Comparison of ENCODE assay signal across 1 cellular context in genomic region chr17:4721203-4722135, GRCh38.
TF ChIP-seq lines count a peak whose summit lies in the region.

No MANE protein-coding gene starts in this region.

TF ChIP-seq in K562, 482 proteins besides CTCF, POLR2A, EP300 and RAD21 (continued from another document and continues in another):
- TF ChIP-seq XRCC3 (IDR thresholded peaks at IDR 0.05) (no peak), HDAC6 (IDR thresholded peaks at IDR 0.05; ENCODE audit: low read depth, low read length) (no peak), ZFP30 (CRISPR knock-in tag; IDR thresholded peaks at IDR 0.05; ENCODE audit: borderline replicate concordance) (no peak), ATF4 (CRISPR knock-in tag; IDR thresholded peaks at IDR 0.05) (no peak), ZNF263 (CRISPR knock-in tag; IDR thresholded peaks at IDR 0.05; ENCODE audit: borderline replicate concordance) (no peak), TEAD1 (CRISPR knock-in tag; IDR thresholded peaks at IDR 0.05) (peak in 1 of 2 experiments; percentile 66; a peak in 1 of 4 replicates), RHOXF2B (CRISPR knock-in tag; conservative IDR thresholded peaks at IDR 0.05) (no peak), MYBL2 (IDR thresholded peaks at IDR 0.05; ENCODE audit: low read depth) (no peak), MYBL2 (CRISPR knock-in tag; IDR thresholded peaks at IDR 0.05; ENCODE audit: borderline replicate concordance) (no peak), E2F5 (CRISPR knock-in tag; IDR thresholded peaks at IDR 0.05) (no peak), CHD7 (IDR thresholded peaks at IDR 0.05; ENCODE audit: low read depth, low read length) (no peak), ZNF395 (CRISPR knock-in tag; IDR thresholded peaks at IDR 0.05) (peak; percentile 66), CREB1 (IDR thresholded peaks at IDR 0.05) (peak; percentile 29; the same call in 1 of the 2 replicates), CREB1 (CRISPR knock-in tag; IDR thresholded peaks at IDR 0.05) (peak; percentile 49; the same call in 1 of the 2 replicates), PML (IDR thresholded peaks at IDR 0.05; ENCODE audit: low read length) (0 out of 2 replicates have a peak, but pooled peaks have one; percentile 34), HNRNPH1 (optimal IDR thresholded peaks at IDR 0.05; ENCODE audit: low read depth, low read length) (no peak), MYNN (IDR thresholded peaks at IDR 0.05) (no peak), MYNN (CRISPR knock-in tag; IDR thresholded peaks at IDR 0.05) (no peak), ETS2 (tag; IDR thresholded peaks at IDR 0.05; ENCODE audit: borderline replicate concordance, poor library complexity, severe bottlenecking) (no peak), MEIS2 (IDR thresholded peaks at IDR 0.05; ENCODE audit: partially characterized antibody) (peak; percentile 29), TCF15 (CRISPR knock-in tag; IDR thresholded peaks at IDR 0.05) (no peak), SIX5 (IDR thresholded peaks at IDR 0.05; ENCODE audit: borderline replicate concordance in 1 of 2, insufficient read depth in 1 of 2, low read depth in 1 of 2, low read length in 2 of 2) (no peak), EP400 (IDR thresholded peaks at IDR 0.05) (no peak; the same call in 1 of the 2 replicates), HMGN3 (IDR thresholded peaks at IDR 0.05; ENCODE audit: borderline replicate concordance, extremely low read depth, insufficient read length, low read depth, low read length) (peak; percentile 35), FOXK2 (conservative IDR thresholded peaks at IDR 0.05 in 1 of 2, IDR thresholded peaks at IDR 0.05 in 1 of 2; ENCODE audit: low read depth in 2 of 2) (peak; percentile 56 to 86), ZNF444 (CRISPR knock-in tag; IDR thresholded peaks at IDR 0.05) (no peak), ZEB2 (IDR thresholded peaks at IDR 0.05) (peak; percentile 70), ZKSCAN8 (CRISPR knock-in tag; IDR thresholded peaks at IDR 0.05) (no peak), FOXP1 (CRISPR knock-in tag; IDR thresholded peaks at IDR 0.05) (peak; percentile 82), SIRT6 (IDR thresholded peaks at IDR 0.05; ENCODE audit: low read depth, low read length) (no peak), PHF20 (IDR thresholded peaks at IDR 0.05; ENCODE audit: partially characterized antibody) (no peak), MCM5 (IDR thresholded peaks at IDR 0.05; ENCODE audit: low read depth) (no peak), CTBP1 (IDR thresholded peaks at IDR 0.05; ENCODE audit: borderline replicate concordance) (peak; percentile 92), POLR3A (IDR thresholded peaks at IDR 0.05; ENCODE audit: borderline replicate concordance, extremely low read depth, insufficient read depth, insufficient read length) (no peak), SMARCA4 (IDR thresholded peaks at IDR 0.05) (peak; percentile 80), CREBBP (IDR thresholded peaks at IDR 0.05; ENCODE audit: low read depth, low read length) (no peak), L3MBTL2 (IDR thresholded peaks at IDR 0.05) (peak; percentile 80), SOX6 (IDR thresholded peaks at IDR 0.05) (peak; percentile 83), TCF3 (CRISPR knock-in tag; IDR thresholded peaks at IDR 0.05) (peak; percentile 89), ZNF586 (CRISPR knock-in tag; conservative IDR thresholded peaks at IDR 0.05) (no peak), CXXC5 (CRISPR knock-in tag; IDR thresholded peaks at IDR 0.05) (peak; percentile 55), BCOR (IDR thresholded peaks at IDR 0.05) (peak; percentile 76), HDAC1 (IDR thresholded peaks at IDR 0.05) (peak in 1 of 2 experiments; percentile 79; a peak in 2 of 4 replicates), CCNT2 (IDR thresholded peaks at IDR 0.05; ENCODE audit: borderline replicate concordance, extremely low read depth, insufficient read length, low read depth, low read length) (peak; percentile 85), MAFG (tag; conservative IDR thresholded peaks at IDR 0.05) (peak; percentile 37; the same call in 1 of the 2 replicates), KDM1A (IDR thresholded peaks at IDR 0.05) (peak; percentile 97 to 98), TAF9B (IDR thresholded peaks at IDR 0.05; ENCODE audit: partially characterized antibody) (no peak), MAX (CRISPR knock-in tag; IDR thresholded peaks at IDR 0.05) (peak; percentile 92)
- TF ChIP-seq, protein P1, sequence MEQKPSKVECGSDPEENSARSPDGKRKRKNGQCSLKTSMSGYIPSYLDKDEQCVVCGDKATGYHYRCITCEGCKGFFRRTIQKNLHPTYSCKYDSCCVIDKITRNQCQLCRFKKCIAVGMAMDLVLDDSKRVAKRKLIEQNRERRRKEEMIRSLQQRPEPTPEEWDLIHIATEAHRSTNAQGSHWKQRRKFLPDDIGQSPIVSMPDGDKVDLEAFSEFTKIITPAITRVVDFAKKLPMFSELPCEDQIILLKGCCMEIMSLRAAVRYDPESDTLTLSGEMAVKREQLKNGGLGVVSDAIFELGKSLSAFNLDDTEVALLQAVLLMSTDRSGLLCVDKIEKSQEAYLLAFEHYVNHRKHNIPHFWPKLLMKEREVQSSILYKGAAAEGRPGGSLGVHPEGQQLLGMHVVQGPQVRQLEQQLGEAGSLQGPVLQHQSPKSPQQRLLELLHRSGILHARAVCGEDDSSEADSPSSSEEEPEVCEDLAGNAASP (IDR thresholded peaks at IDR 0.05) = no peak
- TF ChIP-seq, protein P2, sequence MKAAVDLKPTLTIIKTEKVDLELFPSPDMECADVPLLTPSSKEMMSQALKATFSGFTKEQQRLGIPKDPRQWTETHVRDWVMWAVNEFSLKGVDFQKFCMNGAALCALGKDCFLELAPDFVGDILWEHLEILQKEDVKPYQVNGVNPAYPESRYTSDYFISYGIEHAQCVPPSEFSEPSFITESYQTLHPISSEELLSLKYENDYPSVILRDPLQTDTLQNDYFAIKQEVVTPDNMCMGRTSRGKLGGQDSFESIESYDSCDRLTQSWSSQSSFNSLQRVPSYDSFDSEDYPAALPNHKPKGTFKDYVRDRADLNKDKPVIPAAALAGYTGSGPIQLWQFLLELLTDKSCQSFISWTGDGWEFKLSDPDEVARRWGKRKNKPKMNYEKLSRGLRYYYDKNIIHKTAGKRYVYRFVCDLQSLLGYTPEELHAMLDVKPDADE (conservative IDR thresholded peaks at IDR 0.05; ENCODE audit: control insufficient read depth, low read depth, low read length) = no peak
- TF ChIP-seq, protein P3, sequence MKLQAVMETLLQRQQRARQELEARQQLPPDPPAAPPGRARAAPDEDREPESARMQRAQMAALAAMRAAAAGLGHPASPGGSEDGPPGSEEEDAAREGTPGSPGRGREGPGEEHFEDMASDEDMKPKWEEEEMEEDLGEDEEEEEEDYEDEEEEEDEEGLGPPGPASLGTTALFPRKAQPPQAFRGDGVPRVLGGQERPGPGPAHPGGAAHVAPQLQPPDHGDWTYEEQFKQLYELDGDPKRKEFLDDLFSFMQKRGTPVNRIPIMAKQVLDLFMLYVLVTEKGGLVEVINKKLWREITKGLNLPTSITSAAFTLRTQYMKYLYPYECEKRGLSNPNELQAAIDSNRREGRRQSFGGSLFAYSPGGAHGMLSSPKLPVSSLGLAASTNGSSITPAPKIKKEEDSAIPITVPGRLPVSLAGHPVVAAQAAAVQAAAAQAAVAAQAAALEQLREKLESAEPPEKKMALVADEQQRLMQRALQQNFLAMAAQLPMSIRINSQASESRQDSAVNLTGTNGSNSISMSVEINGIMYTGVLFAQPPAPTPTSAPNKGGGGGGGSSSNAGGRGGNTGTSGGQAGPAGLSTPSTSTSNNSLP (IDR thresholded peaks at IDR 0.05; ENCODE audit: borderline replicate concordance, low read depth, low read length) = 0 out of 2 replicates have a peak, but pooled peaks have one; percentile 41
